In genomic region chr1:38584408-38585037, GRCh38 we compare ENCODE assay signal across 19 cellular contexts.
"Had no signal": no experiment of that assay in that cellular context is flagged by ENCODE, and none has a peak within 500 bp of the region (broad histone marks: within the 10 kb centered on the region; RNA-seq: fewer than 3 reads in every experiment).

No MANE protein-coding gene starts in this region.

- H3K4me3 ChIP-seq: adrenal gland, breast epithelium, hepatocyte, testis had no signal

- ATAC-seq: left cardiac atrium; naive thymus-derived CD8-positive, alpha-beta T cell; sciatic nerve; stimulated activated effector memory CD8-positive, alpha-beta T cell treated with anti-CD3 and anti-CD28 coated beads, Interleukin-12 subunit alpha, Interleukin-12 subunit beta, amount 100 ng/mL, for 72 hours had no signal

- DNase-seq: activated CD4-positive, alpha-beta memory T cell treated with anti-CD3 and anti-CD28 coated beads for 36 hours; activated gamma-delta T cell treated with Interleukin-2 at 50 U/mL for 16 hours; activated T-cell treated with anti-CD3 and anti-CD28 coated beads, Interleukin-2, amount 50 U/mL, for 48 hours; dermis blood vessel endothelial cell; effector memory CD4-positive, alpha-beta T cell; left cardiac atrium; mesenchymal stem cell; naive thymus-derived CD8-positive, alpha-beta T cell; stimulated activated CD4-positive, alpha-beta T cell treated with anti-CD3 and anti-CD28 coated beads, Interleukin-4, amount 100 ng/mL, for 24 hours; testis; WERI-Rb-1 had no signal

- H3K4me2 ChIP-seq: hepatocyte had no signal

- H3K27me3 ChIP-seq: breast epithelium, testis had no signal

- H3K27ac ChIP-seq: adrenal gland, breast epithelium, hepatocyte, neutrophil, parathyroid adenoma, testis, WERI-Rb-1 had no signal

- H3K9me3 ChIP-seq: adrenal gland, breast epithelium, neutrophil, testis had no signal

- H3K4me1 ChIP-seq: adrenal gland, breast epithelium, parathyroid adenoma, testis had no signal

- H3K79me2 ChIP-seq: hepatocyte, parathyroid adenoma had no signal

- H3K36me3 ChIP-seq: adrenal gland, breast epithelium, neutrophil, WERI-Rb-1 had no signal

- H3K9ac ChIP-seq: parathyroid adenoma had no signal

- FAIRE-seq: astrocyte had no signal
